ENCODE assay signal across 13 cellular contexts in genomic region chr13:112073245-112074138, GRCh38. TPM values are rescaled to one million over a fixed set of nuclear protein-coding genes. Genes with fewer than 3 reads are reported as not detected.
DNase-seq lines count a peak whose midpoint lies in the region; TF ChIP-seq lines count a peak whose summit lies in the region.
"Had no signal": no experiment of that assay in that cellular context is flagged by ENCODE, and none has a peak within 500 bp of the region (broad histone marks: within the 10 kb centered on the region; RNA-seq: fewer than 3 reads in every experiment).

No MANE protein-coding gene starts in this region.

- peaks cover 4% of the 10 kb centered on the region for H3K36me3 Mint-ChIP-seq in chondrocyte (ENCODE audit: low read depth)
- peaks cover 14% of the 10 kb centered on the region for H3K36me3 Mint-ChIP-seq in neural progenitor cell

- H3K27ac ChIP-seq in neural progenitor cell, result peak overlapping the region; percentile 90
- no peak overlapping the region for H3K27ac ChIP-seq in OCI-LY7 (ENCODE audit: low read depth, low read length, poor library complexity, severe bottlenecking)
- H3K27ac ChIP-seq in brain microvascular endothelial cell, result no peak overlapping the region
- H3K27ac ChIP-seq: upper lobe of right lung, WERI-Rb-1 had no signal

- peak; percentile 27 for DNase-seq in Daoy (ENCODE audit: low read depth)
- peak; percentile 83 for DNase-seq in NCI-H1105 treated with DMSO at 0.1 percent for 48 hours (lab: John Stamatoyannopoulos, UW)
- no peak for DNase-seq in chondrocyte (ENCODE audit: low spot score)
- peak; percentile 95 for DNase-seq in neural progenitor cell (ENCODE audit: low spot score)
- no peak for DNase-seq in GM13977 (ENCODE audit: low spot score)
- no peak for DNase-seq in erythroblast (lab: John Stamatoyannopoulos, UW)
- no peak for DNase-seq in OCI-LY7 (ENCODE audit: low spot score)
- no peak for DNase-seq in brain microvascular endothelial cell
- DNase-seq: activated naive CD4-positive, alpha-beta T cell treated with Interleukin-2 at 50 U/mL for 16 hours; Calu3; OCI-M1; upper lobe of right lung; WERI-Rb-1 had no signal

- TF ChIP-seq CTCF in chondrocyte (IDR thresholded peaks at IDR 0.05) (no peak), neural progenitor cell (IDR thresholded peaks at IDR 0.05) (no peak), GM13977 (IDR thresholded peaks at IDR 0.05; ENCODE audit: extremely low read depth, insufficient read depth, missing control alignments) (no peak), OCI-LY7 (conservative IDR thresholded peaks at IDR 0.05; ENCODE audit: low read length) (no peak), brain microvascular endothelial cell (IDR thresholded peaks at IDR 0.05; ENCODE audit: low read depth, low read length, missing control alignments) (no peak)

- H3K36me3 ChIP-seq in neural progenitor cell (no peaks in the 10 kb centered on the region), OCI-LY7 (ENCODE audit: insufficient read depth, low read length) (no peaks in the 10 kb centered on the region), brain microvascular endothelial cell (replicated peaks) (no peaks in the 10 kb centered on the region)
- H3K36me3 ChIP-seq: upper lobe of right lung, WERI-Rb-1 had no signal

- in situ Hi-C loops in GM13977 (cut with MboI; ENCODE audit: low pct_unique_long_range_greater_than_20kb, low sequenced_read_pairs, unreplicated experiment) (no loop called here), brain microvascular endothelial cell (cut with HindIII; ENCODE audit: low pct_ligation_motif_present, low sequenced_read_pairs) (no loop called here)

- peaks cover 90% of the 10 kb centered on the region for H3K27me3 ChIP-seq in neural progenitor cell
- H3K27me3 ChIP-seq in brain microvascular endothelial cell (replicated peaks), result peaks cover 50% of the 10 kb centered on the region

- peaks cover 59% of the 10 kb centered on the region for H3F3A ChIP-seq in neural progenitor cell (ENCODE audit: low read depth)

- H3K27ac Mint-ChIP-seq in chondrocyte (ENCODE audit: unreplicated experiment) (no peak overlapping the region), neural progenitor cell (peak overlapping the region; percentile 99)

- no peak for TF ChIP-seq POLR2A in erythroblast (IDR thresholded peaks at IDR 0.05; ENCODE audit: low read length)

- no TSS peak for BruUV-seq in OCI-LY7 (replicated peaks; lab: Mats Ljungman, UMichigan)

- peak overlapping the region; percentile 31 for H3K4me3 Mint-ChIP-seq in chondrocyte (ENCODE audit: unreplicated experiment)
- H3K4me3 Mint-ChIP-seq in neural progenitor cell, result peak overlapping the region; percentile 87

- intact Hi-C loops in OCI-LY7 (cut with micrococcal nuclease; ENCODE audit: unreplicated experiment), result no loop called here

- CTCF ChIA-PET in OCI-LY7 (lab: Charles Lee; ENCODE audit: unreplicated experiment), result no interaction called here

- H3K4me2 ChIP-seq in neural progenitor cell (peak overlapping the region; percentile 90), OCI-LY7 (ENCODE audit: low read length) (no peak overlapping the region)

- H3K9me3 ChIP-seq in neural progenitor cell (ENCODE audit: low read depth), result no peaks in the 10 kb centered on the region
- no peaks in the 10 kb centered on the region for H3K9me3 ChIP-seq in OCI-LY7 (ENCODE audit: low read length)
- H3K9me3 ChIP-seq: upper lobe of right lung had no signal

- H3K27me3 Mint-ChIP-seq in chondrocyte (ENCODE audit: low read depth) (peaks cover 64% of the 10 kb centered on the region), neural progenitor cell (ENCODE audit: insufficient read depth, low read depth) (peaks cover 31% of the 10 kb centered on the region)

- POLR2A ChIA-PET in OCI-LY7 (lab: Charles Lee), result no interaction called here

- H4K20me1 ChIP-seq in neural progenitor cell (ENCODE audit: low read depth), result peaks cover 36% of the 10 kb centered on the region
- no peaks in the 10 kb centered on the region for H4K20me1 ChIP-seq in OCI-LY7 (ENCODE audit: insufficient read depth, low read length)

- H3K4me1 Mint-ChIP-seq in chondrocyte (ENCODE audit: low read depth) (peaks cover 15% of the 10 kb centered on the region), neural progenitor cell (peaks cover 61% of the 10 kb centered on the region)

- H2AFZ ChIP-seq in neural progenitor cell (replicated peaks), result no peak overlapping the region
- no peak overlapping the region for H2AFZ ChIP-seq in OCI-LY7 (ENCODE audit: low read length)

- no peak overlapping the region for H3K9ac ChIP-seq in neural progenitor cell

- H3K9me3 Mint-ChIP-seq in chondrocyte (ENCODE audit: low read depth) (no peaks in the 10 kb centered on the region), neural progenitor cell (no peaks in the 10 kb centered on the region)

- H3K4me1 ChIP-seq in neural progenitor cell, result peaks cover 62% of the 10 kb centered on the region
- no peaks in the 10 kb centered on the region for H3K4me1 ChIP-seq in OCI-LY7 (ENCODE audit: insufficient read depth, low read length, poor library complexity, severe bottlenecking)
- H3K4me1 ChIP-seq: upper lobe of right lung had no signal

- no peaks in the 10 kb centered on the region for H3K9me2 ChIP-seq in OCI-LY7 (ENCODE audit: insufficient read depth, low read length)

- H3K4me3 ChIP-seq in neural progenitor cell, result peak overlapping the region; percentile 61
- no peak overlapping the region for H3K4me3 ChIP-seq in OCI-LY7 (ENCODE audit: low read depth, low read length, poor library complexity, severe bottlenecking)
- H3K4me3 ChIP-seq in brain microvascular endothelial cell (ENCODE audit: low read depth, low read length), result no peak overlapping the region
- H3K4me3 ChIP-seq: upper lobe of right lung had no signal

- H3K79me2 ChIP-seq in neural progenitor cell (ENCODE audit: low read depth) (peaks cover 9% of the 10 kb centered on the region), OCI-LY7 (ENCODE audit: insufficient read depth, low read depth, low read length) (no peaks in the 10 kb centered on the region)

RNA-seq across cellular contexts. Expression of gene SOX1, which starts 6.5 kb away (rescaled TPM):
- total RNA-seq in Daoy (2014; rRNA removed; shearing (Covaris generic)), result 0.18 and 0.57 TPM in 2 replicates
- total RNA-seq in chondrocyte (not detected in 3 replicates), neural progenitor cell (ENCODE audit: low replicate concordance) (3.3 and 4.7 TPM in 2 replicates), OCI-LY7 (2022) (not detected in 2 replicates)
- not detected in 2 replicates for total RNA-seq in OCI-LY7 (2014; rRNA removed; shearing (Covaris generic))
- total RNA-seq: Calu3, upper lobe of right lung had no signal

Comparison
In these comparisons a context has a peak if more than half of its experiments do, and no peak if none do; other contexts are left out.
1. DNase-seq: peak in Daoy (single experiment), NCI-H1105 treated with DMSO at 0.1 percent for 48 hours (single experiment) and neural progenitor cell (single experiment); none in chondrocyte (single experiment), GM13977 (single experiment), erythroblast (0 of 2), OCI-LY7 (single experiment) and brain microvascular endothelial cell (single experiment).